ENCODE assay signal across 8 cellular contexts in the genomic region with DNA sequence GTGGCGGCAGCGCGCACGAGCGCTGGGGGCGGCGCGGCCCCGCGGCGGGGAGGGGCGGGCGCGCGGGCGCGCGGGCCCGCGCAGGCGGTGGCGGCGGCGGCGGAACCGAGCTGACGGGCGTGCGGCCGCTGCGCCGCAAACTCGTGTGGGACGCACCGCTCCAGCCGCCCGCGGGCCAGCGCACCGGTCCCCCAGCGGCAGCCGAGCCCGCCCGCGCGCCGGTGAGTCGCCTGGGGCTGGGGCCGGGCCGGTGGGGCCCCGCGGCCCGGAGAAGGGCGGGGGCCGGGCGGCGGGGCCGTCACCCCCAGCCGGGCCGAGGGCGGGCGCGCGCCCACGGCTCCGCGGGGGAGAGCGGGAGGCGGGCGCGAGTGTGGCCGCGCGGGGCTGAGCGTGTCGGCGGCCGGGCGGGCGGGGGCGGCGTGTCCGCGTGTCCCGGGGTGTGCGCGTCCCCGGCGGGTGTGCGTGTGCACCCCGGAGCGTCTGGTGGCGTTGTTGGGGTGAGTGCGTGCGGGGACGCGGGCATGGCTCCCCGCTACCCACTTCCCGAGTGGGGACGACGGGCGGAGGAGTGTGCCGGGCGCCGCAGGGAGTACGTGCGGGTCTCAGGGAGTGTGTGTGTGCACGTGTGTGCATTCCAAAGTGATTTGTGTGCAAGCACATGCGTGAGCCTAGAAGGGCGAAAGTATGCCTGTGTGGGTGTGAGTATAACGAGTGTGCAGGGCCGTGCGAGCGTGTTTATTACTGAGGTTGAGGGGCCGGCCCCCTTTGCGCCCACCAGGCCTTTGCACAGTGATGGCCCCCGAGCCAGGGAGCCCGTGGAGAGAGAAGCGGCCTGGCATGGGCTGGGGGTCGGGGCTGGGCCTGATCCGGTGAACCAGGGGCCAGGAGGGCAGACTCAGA. TPM values are rescaled to one million over a fixed set of nuclear protein-coding genes. Genes with fewer than 3 reads are reported as not detected.
DNase-seq lines count a peak whose midpoint lies in the region; ATAC-seq and TF ChIP-seq lines count a peak whose summit lies in the region.

NEK6 (plus strand) TSS at position 85 of the 900 bp plus-strand sequence. CDS start 44,016 bp downstream, outside the sequence.

- peak within 1 kb of the TSS; percentile 65 for H2AFZ ChIP-seq in hepatocyte

- ATAC-seq in sciatic nerve: peak; percentile 45

- DNase-seq in NCI-H748 (lab: John Stamatoyannopoulos, UW; ENCODE audit: unreplicated experiment) (peak; percentile 45), NCI-H748 treated with DMSO at 0.1 percent for 48 hours (lab: John Stamatoyannopoulos, UW) (no peak), RKO (ENCODE audit: low spot score) (peak; percentile 67), hepatocyte (ENCODE audit: low spot score) (peak; percentile 63), sciatic nerve (ENCODE audit: low spot score) (no peak), SIG-M5 (lab: John Stamatoyannopoulos, UW) (no peak)
- no peak for DNase-seq in effector CD4-positive, alpha-beta T cell

- no peak for TF ChIP-seq CTCF in hepatocyte (IDR thresholded peaks at IDR 0.05; ENCODE audit: poor library complexity)

- H3K27me3 ChIP-seq in hepatocyte: no peaks in the 10 kb centered on the region

- H3K4me3 ChIP-seq in hepatocyte: peak within 1 kb of the TSS; percentile 64

- H3K79me2 ChIP-seq in hepatocyte: peaks cover 32% of the 10 kb centered on the region

- H3K4me1 ChIP-seq in hepatocyte (ENCODE audit: insufficient read depth): peaks cover 41% of the 10 kb centered on the region

- H3K4me2 ChIP-seq in hepatocyte: peak within 1 kb of the TSS; percentile 96

- H3K9me3 ChIP-seq in hepatocyte (ENCODE audit: low read depth): no peaks in the 10 kb centered on the region

- intact Hi-C loops in sciatic nerve (cut with DNase I): no loop called here

- H4K20me1 ChIP-seq in hepatocyte (ENCODE audit: insufficient read depth, poor library complexity, severe bottlenecking): peaks cover 2% of the 10 kb centered on the region

- H3K9me2 ChIP-seq in hepatocyte (replicated peaks; ENCODE audit: insufficient read depth): no peaks in the 10 kb centered on the region

- H3K27ac ChIP-seq in angular gyrus (ENCODE audit: low read depth, low read length) (peak within 1 kb of the TSS; percentile 70), hepatocyte (peak within 1 kb of the TSS; percentile 95)

- WGBS in hepatocyte (ENCODE audit: low lambda C conversion rate, missing lambda C conversion rate): 2% methylated on average over 41 of the region's 121 CpGs

- H3K36me3 ChIP-seq in hepatocyte (replicated peaks; ENCODE audit: insufficient read depth, low read depth): no peaks in the 10 kb centered on the region

RNA-seq across cellular contexts. Expression of gene NEK6, which starts in this region (rescaled TPM):
- total RNA-seq in hepatocyte (33.5 and 35.7 TPM in 2 replicates), sciatic nerve (103 TPM)
- 41.6 and 44.7 TPM in 2 replicates for polyA plus RNA-seq in hepatocyte

Comparison
In these comparisons a context has a peak if more than half of its experiments do, and no peak if none do; other contexts are left out.
1. DNase-seq: peak in NCI-H748 (single experiment), RKO (single experiment) and hepatocyte (single experiment); none in NCI-H748 treated with DMSO at 0.1 percent for 48 hours (single experiment), sciatic nerve (single experiment), SIG-M5 (single experiment) and effector CD4-positive, alpha-beta T cell (single experiment).